Comparison of ENCODE assay signal across 12 cellular contexts in the genomic region with DNA sequence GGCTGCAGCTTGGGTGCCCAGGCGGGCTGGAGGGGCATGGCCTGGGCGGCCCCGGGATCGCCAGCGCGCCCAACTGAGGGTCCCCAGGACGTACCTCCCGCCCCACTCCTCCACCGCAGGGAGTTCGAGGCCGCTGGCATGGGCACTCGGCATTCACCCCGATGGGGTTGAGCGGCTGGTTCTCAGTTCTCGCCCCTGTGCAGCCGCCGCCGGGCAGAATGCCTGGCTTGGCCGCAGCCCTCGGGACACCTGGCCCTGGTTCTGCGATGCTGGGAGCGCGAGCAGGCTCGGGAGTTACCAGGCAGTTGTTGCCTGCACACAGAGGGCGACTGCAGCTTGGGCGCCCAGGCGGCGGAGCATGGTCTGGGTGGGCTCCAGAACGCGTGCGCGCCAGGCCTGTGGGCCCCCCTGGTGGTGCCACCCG.
DNase-seq lines count a peak whose midpoint lies in the region; ATAC-seq and TF ChIP-seq lines count a peak whose summit lies in the region.
"Had no signal": no experiment of that assay in that cellular context is flagged by ENCODE, and none has a peak within 500 bp of the region (broad histone marks: within the 10 kb centered on the region; RNA-seq: fewer than 3 reads in every experiment).

No MANE protein-coding gene starts in this region.

- H3K4me1 ChIP-seq in esophagus muscularis mucosa: peaks cover 14 to 21% (median 21%) of the 10 kb centered on the region in 4 donors

- H3K4me3 ChIP-seq in esophagus muscularis mucosa: peak overlapping the region; percentile 44 to 59 (median 51)

- H3K9me3 ChIP-seq in esophagus muscularis mucosa: no peaks in the 10 kb centered on the region

- 33% methylated on average over 1 of the region's 33 CpGs for WGBS in esophagus muscularis mucosa

- H3K36me3 ChIP-seq in esophagus muscularis mucosa: no peaks in the 10 kb centered on the region
- H3K36me3 ChIP-seq: SJSA1 had no signal

- intact Hi-C loops in esophagus muscularis mucosa (cut with DNase I) (no loop called here), posterior cingulate gyrus (cut with DNase I) (no loop called here)

- TF ChIP-seq EP300 in esophagus muscularis mucosa (IDR thresholded peaks at IDR 0.05): no peak

- ATAC-seq in GM19395 (IDR thresholded peaks at IDR 0.05; ENCODE audit: unreplicated experiment): no peak

- peaks cover 9 to 96% (median 39%) of the 10 kb centered on the region in 4 donors for H3K27me3 ChIP-seq in esophagus muscularis mucosa

- no peak overlapping the region for H3K27ac ChIP-seq in esophagus muscularis mucosa (replicated peaks in 1 of 4)
- H3K27ac ChIP-seq: SJSA1 had no signal

- TF ChIP-seq CTCF in esophagus muscularis mucosa (IDR thresholded peaks at IDR 0.05): no peak

- no peak for TF ChIP-seq POLR2A in esophagus muscularis mucosa (IDR thresholded peaks at IDR 0.05; ENCODE audit: low read depth)

- DNase-seq in NCI-H1417 (lab: John Stamatoyannopoulos, UW): peak in 2 of 3 experiments; percentile 56
- DNase-seq in NCI-H1417 treated with DMSO at 0.1 percent for 48 hours (lab: John Stamatoyannopoulos, UW): no peak
- peak; percentile 26 for DNase-seq in NCI-H524 treated with DMSO at 0.1 percent for 48 hours (lab: John Stamatoyannopoulos, UW)
- no peak for DNase-seq in esophagus muscularis mucosa (ENCODE audit: extremely low spot score)
- DNase-seq in posterior cingulate gyrus: peak in 6 of 10 donors; percentile 9 to 87 (median 46)
- DNase-seq in superior temporal gyrus (ENCODE audit: extremely low spot score): no peak
- DNase-seq in NCI-H748 (lab: John Stamatoyannopoulos, UW; ENCODE audit: unreplicated experiment): no peak
- DNase-seq: activated CD4-positive, alpha-beta T cell treated with anti-CD3 and anti-CD28 coated beads for 4 hours; EL; Karpas-422 had no signal

Comparison
In these comparisons a context has a peak if more than half of its experiments do, and no peak if none do; other contexts are left out.
1. DNase-seq: peak in NCI-H1417 (2 of 3), NCI-H524 treated with DMSO at 0.1 percent for 48 hours (single experiment) and posterior cingulate gyrus (6 of 10); none in NCI-H1417 treated with DMSO at 0.1 percent for 48 hours (single experiment), esophagus muscularis mucosa (single experiment), superior temporal gyrus (single experiment) and NCI-H748 (single experiment).